ENCODE assay signal across 1 cellular context in the genomic region with DNA sequence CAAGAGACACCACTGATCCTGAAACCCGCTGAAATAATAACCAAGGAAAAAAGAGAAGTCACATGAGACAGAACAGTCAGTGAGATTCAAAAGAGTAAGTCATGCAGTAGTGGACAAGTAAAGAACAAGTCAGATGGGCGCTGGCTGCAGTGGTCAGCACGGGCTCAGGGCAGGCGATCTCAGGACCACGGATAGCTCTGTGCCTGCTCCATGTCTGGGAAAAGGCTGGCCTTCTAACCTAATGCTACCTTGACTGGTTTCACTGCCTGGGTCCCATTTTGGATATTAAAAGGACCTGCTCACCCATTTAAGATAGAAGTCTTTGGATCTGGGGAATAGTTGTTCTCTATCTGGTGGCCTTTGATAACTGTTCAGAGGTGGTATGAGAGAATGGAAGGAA.
TF ChIP-seq lines count a peak whose summit lies in the region.

No MANE protein-coding gene starts in this region.

TF ChIP-seq in WTC11, 78 proteins besides CTCF, POLR2A, EP300 and RAD21 (continued from another document):
- TF ChIP-seq, protein P1, sequence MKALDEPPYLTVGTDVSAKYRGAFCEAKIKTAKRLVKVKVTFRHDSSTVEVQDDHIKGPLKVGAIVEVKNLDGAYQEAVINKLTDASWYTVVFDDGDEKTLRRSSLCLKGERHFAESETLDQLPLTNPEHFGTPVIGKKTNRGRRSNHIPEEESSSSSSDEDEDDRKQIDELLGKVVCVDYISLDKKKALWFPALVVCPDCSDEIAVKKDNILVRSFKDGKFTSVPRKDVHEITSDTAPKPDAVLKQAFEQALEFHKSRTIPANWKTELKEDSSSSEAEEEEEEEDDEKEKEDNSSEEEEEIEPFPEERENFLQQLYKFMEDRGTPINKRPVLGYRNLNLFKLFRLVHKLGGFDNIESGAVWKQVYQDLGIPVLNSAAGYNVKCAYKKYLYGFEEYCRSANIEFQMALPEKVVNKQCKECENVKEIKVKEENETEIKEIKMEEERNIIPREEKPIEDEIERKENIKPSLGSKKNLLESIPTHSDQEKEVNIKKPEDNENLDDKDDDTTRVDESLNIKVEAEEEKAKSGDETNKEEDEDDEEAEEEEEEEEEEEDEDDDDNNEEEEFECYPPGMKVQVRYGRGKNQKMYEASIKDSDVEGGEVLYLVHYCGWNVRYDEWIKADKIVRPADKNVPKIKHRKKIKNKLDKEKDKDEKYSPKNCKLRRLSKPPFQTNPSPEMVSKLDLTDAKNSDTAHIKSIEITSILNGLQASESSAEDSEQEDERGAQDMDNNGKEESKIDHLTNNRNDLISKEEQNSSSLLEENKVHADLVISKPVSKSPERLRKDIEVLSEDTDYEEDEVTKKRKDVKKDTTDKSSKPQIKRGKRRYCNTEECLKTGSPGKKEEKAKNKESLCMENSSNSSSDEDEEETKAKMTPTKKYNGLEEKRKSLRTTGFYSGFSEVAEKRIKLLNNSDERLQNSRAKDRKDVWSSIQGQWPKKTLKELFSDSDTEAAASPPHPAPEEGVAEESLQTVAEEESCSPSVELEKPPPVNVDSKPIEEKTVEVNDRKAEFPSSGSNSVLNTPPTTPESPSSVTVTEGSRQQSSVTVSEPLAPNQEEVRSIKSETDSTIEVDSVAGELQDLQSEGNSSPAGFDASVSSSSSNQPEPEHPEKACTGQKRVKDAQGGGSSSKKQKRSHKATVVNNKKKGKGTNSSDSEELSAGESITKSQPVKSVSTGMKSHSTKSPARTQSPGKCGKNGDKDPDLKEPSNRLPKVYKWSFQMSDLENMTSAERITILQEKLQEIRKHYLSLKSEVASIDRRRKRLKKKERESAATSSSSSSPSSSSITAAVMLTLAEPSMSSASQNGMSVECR (CRISPR knock-in tag; IDR thresholded peaks at IDR 0.05; ENCODE audit: borderline replicate concordance) = 0 out of 2 replicates have a peak, but pooled peaks have one; percentile 37
- TF ChIP-seq, protein P2, sequence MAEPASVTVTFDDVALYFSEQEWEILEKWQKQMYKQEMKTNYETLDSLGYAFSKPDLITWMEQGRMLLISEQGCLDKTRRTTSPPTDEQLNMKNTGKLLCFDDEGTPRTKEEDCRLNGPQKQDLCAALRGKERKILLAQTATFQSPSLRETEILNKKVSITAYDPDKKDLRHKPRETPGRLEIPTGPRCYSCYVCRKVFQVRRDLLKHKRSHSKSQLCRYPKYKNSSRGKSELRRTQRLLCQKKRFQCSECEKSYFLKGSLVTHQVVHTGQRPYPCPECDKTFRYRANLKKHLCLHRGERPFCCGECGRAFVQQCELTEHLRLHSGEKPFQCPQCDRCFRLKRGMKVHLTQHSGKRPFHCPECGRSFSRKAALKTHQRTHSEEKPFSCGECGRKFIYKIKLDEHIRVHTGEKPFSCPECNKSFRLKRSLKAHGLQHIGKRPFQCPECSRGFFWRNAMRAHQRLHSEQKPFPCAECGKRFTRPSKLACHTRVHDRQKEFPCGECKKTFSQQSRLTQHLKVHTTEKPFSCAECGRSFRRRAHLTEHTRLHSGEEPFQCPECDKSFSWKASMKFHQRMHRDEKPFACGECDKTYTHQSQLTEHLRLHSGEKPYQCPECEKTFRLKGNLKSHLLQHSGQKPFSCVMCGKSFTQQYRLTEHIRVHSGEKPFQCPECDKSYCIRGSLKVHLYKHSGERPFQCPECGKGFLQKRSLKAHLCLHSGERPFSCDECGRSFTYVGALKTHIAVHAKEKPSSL (CRISPR knock-in tag; conservative IDR thresholded peaks at IDR 0.05) = no peak
- peak; percentile 77 for TF ChIP-seq SMAD3 (CRISPR knock-in tag; IDR thresholded peaks at IDR 0.05; ENCODE audit: borderline replicate concordance)
- TF ChIP-seq NFE2L1 (CRISPR knock-in tag; IDR thresholded peaks at IDR 0.05) = 0 out of 2 replicates have a peak, but pooled peaks have one; percentile 38
- peak; percentile 98 for TF ChIP-seq ZNF121 (CRISPR knock-in tag; IDR thresholded peaks at IDR 0.05)
- peak; percentile 82 for TF ChIP-seq ZNF232 (CRISPR knock-in tag; IDR thresholded peaks at IDR 0.05)
- TF ChIP-seq MYBL2 (CRISPR knock-in tag; IDR thresholded peaks at IDR 0.05) = no peak
- TF ChIP-seq, protein P3, sequence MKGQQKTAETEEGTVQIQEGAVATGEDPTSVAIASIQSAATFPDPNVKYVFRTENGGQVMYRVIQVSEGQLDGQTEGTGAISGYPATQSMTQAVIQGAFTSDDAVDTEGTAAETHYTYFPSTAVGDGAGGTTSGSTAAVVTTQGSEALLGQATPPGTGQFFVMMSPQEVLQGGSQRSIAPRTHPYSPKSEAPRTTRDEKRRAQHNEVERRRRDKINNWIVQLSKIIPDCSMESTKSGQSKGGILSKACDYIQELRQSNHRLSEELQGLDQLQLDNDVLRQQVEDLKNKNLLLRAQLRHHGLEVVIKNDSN (CRISPR knock-in tag; IDR thresholded peaks at IDR 0.05) = peak; percentile 25; the same call in 1 of the 2 replicates
